1 cellular context compared by ENCODE assay signal in genomic region chr16:19879241-19879792, GRCh38.
TF ChIP-seq lines count a peak whose summit lies in the region.

No MANE protein-coding gene starts in this region.

TF ChIP-seq in WTC11, 78 proteins besides CTCF, POLR2A, EP300 and RAD21 (continued from another document):
- peak; percentile 85 for TF ChIP-seq PRDM15 (CRISPR knock-in tag; IDR thresholded peaks at IDR 0.05)
- peak; percentile 17; the same call in 1 of the 2 replicates for TF ChIP-seq FOXP4 (CRISPR knock-in tag; IDR thresholded peaks at IDR 0.05)
- TF ChIP-seq USF2 (CRISPR knock-in tag; IDR thresholded peaks at IDR 0.05): peak; percentile 27; the same call in 1 of the 2 replicates
- peak; percentile 81 for TF ChIP-seq MAX (CRISPR knock-in tag; IDR thresholded peaks at IDR 0.05)
- TF ChIP-seq ZNF423 (CRISPR knock-in tag; IDR thresholded peaks at IDR 0.05): peak; percentile 90
- no peak for TF ChIP-seq E2F4 (CRISPR knock-in tag; IDR thresholded peaks at IDR 0.05; ENCODE audit: borderline replicate concordance, low read depth)
- TF ChIP-seq FOXK1 (CRISPR knock-in tag; IDR thresholded peaks at IDR 0.05): peak; percentile 64; the same call in 1 of the 2 replicates
- no peak for TF ChIP-seq GRHL2 (CRISPR knock-in tag; IDR thresholded peaks at IDR 0.05; ENCODE audit: insufficient replicate concordance, severe bottlenecking)
- peak; percentile 63; the same call in 1 of the 2 replicates for TF ChIP-seq USF1 (CRISPR knock-in tag; IDR thresholded peaks at IDR 0.05)
- TF ChIP-seq ETV6 (CRISPR knock-in tag; IDR thresholded peaks at IDR 0.05): 0 out of 2 replicates have a peak, but pooled peaks have one; percentile 50
